Comparison of ENCODE assay signal across 14 cellular contexts in genomic region chr12:76422154-76422877, GRCh38.
DNase-seq lines count a peak whose midpoint lies in the region; ATAC-seq, FAIRE-seq and TF ChIP-seq lines count a peak whose summit lies in the region.
"Had no signal": no experiment of that assay in that cellular context is flagged by ENCODE, and none has a peak within 500 bp of the region (broad histone marks: within the 10 kb centered on the region; RNA-seq: fewer than 3 reads in every experiment).

No MANE protein-coding gene starts in this region.

- no peak overlapping the region for H3K27ac Mint-ChIP-seq in stimulated activated naive CD8-positive, alpha-beta T cell treated with anti-CD3 and anti-CD28 coated beads, Interleukin-15, amount 100 ng/mL, for 72 hours

- peaks cover 10% of the 10 kb centered on the region for H3K4me1 Mint-ChIP-seq in stimulated activated naive CD8-positive, alpha-beta T cell treated with anti-CD3 and anti-CD28 coated beads, Interleukin-15, amount 100 ng/mL, for 72 hours

- peak overlapping the region; percentile 57 to 72 (median 66) for H3K27ac ChIP-seq in esophagus squamous epithelium
- H3K27ac ChIP-seq: SJSA1 had no signal

- peak; percentile 23 for FAIRE-seq in GM12891 (lab: Jason Lieb, UNC)
- FAIRE-seq: endothelial cell of umbilical vein had no signal

- no peaks in the 10 kb centered on the region for H3K27me3 Mint-ChIP-seq in stimulated activated naive CD8-positive, alpha-beta T cell treated with anti-CD3 and anti-CD28 coated beads, Interleukin-15, amount 100 ng/mL, for 72 hours

- ATAC-seq in SK-N-SH treated with all-trans-retinoic acid at 6 μM for 48 hours (peak; percentile 65), HG03354 (IDR thresholded peaks at IDR 0.05; ENCODE audit: poor library complexity, severe bottlenecking, unreplicated experiment) (no peak)
- no peak for ATAC-seq in stimulated activated naive CD8-positive, alpha-beta T cell treated with anti-CD3 and anti-CD28 coated beads, Interleukin-15, amount 100 ng/mL, for 72 hours
- ATAC-seq: activated T-cell treated with anti-CD3 and anti-CD28 coated beads, Interleukin-2, amount 50 U/mL, for 4 hours had no signal

- no peaks in the 10 kb centered on the region for H3K27me3 ChIP-seq in esophagus squamous epithelium
- H3K27me3 ChIP-seq: SJSA1 had no signal

- TF ChIP-seq POLR2A in GM12891 (IDR thresholded peaks at IDR 0.05; ENCODE audit: low read depth, low read length) (no peak), esophagus squamous epithelium (IDR thresholded peaks at IDR 0.05) (no peak)

- H3K4me3 ChIP-seq in esophagus squamous epithelium = peak overlapping the region; percentile 9 to 53 (median 32)
- H3K4me3 ChIP-seq: SJSA1 had no signal

- H3K4me3 Mint-ChIP-seq in stimulated activated naive CD8-positive, alpha-beta T cell treated with anti-CD3 and anti-CD28 coated beads, Interleukin-15, amount 100 ng/mL, for 72 hours = no peak overlapping the region
- H3K4me3 Mint-ChIP-seq: activated T-cell treated with anti-CD3 and anti-CD28 coated beads, Interleukin-2, amount 50 U/mL, for 4 hours had no signal

- peaks cover 0 to 40% (median 10%) of the 10 kb centered on the region in 3 donors for H3K4me1 ChIP-seq in esophagus squamous epithelium
- H3K4me1 ChIP-seq: SJSA1 had no signal

- H3K9me3 ChIP-seq in esophagus squamous epithelium = peaks cover 0 to 19% (median 0%) of the 10 kb centered on the region in 3 donors

- intact Hi-C loops in esophagus squamous epithelium (cut with DNase I) = no loop called here

- peaks cover 0 to 3% (median 0%) of the 10 kb centered on the region in 3 donors for H3K36me3 ChIP-seq in esophagus squamous epithelium

- WGBS in esophagus squamous epithelium, 2 donors = 28 to 34% methylated on average over 6 of the region's 6 CpGs

- no peak for DNase-seq in GM12891 (ENCODE audit: insufficient read length, low spot score)
- DNase-seq in esophagus squamous epithelium (lab: John Stamatoyannopoulos, UW) = no peak
- DNase-seq in retina = peak; percentile 44
- DNase-seq in NOMO-1 treated with DMSO at 0.1 percent for 48 hours (lab: John Stamatoyannopoulos, UW; ENCODE audit: unreplicated experiment) = no peak
- no peak for DNase-seq in stimulated activated naive CD8-positive, alpha-beta T cell treated with anti-CD3 and anti-CD28 coated beads, Interleukin-15, amount 100 ng/mL, for 72 hours
- DNase-seq in NCI-H1436 (lab: John Stamatoyannopoulos, UW) = no peak
- DNase-seq: activated T-cell treated with anti-CD3 and anti-CD28 coated beads, Interleukin-2, amount 50 U/mL, for 4 hours; aorta; NCI-H1092; NCI-H69 had no signal

- H3K9me3 Mint-ChIP-seq in stimulated activated naive CD8-positive, alpha-beta T cell treated with anti-CD3 and anti-CD28 coated beads, Interleukin-15, amount 100 ng/mL, for 72 hours = peaks cover 4 to 12% of the 10 kb centered on the region in 2 donors

- TF ChIP-seq CTCF in esophagus squamous epithelium (IDR thresholded peaks at IDR 0.05) = no peak

TF ChIP-seq in GM12891, 5 proteins besides CTCF, POLR2A, EP300 and RAD21:
- TF ChIP-seq PAX5 (IDR thresholded peaks at IDR 0.05; ENCODE audit: insufficient read depth, low read length, severe bottlenecking) (no peak), TAF1 (IDR thresholded peaks at IDR 0.05; ENCODE audit: low read depth, low read length) (no peak), POU2F2 (IDR thresholded peaks at IDR 0.05; ENCODE audit: low read depth, low read length) (no peak), POLR2AphosphoS5 (IDR thresholded peaks at IDR 0.05; ENCODE audit: low read depth, low read length) (no peak), SPI1 (IDR thresholded peaks at IDR 0.05; ENCODE audit: low read depth, low read length) (no peak)

TF ChIP-seq in SK-N-SH treated with all-trans-retinoic acid at 6 μM for 48 hours, 23 proteins besides CTCF, POLR2A, EP300 and RAD21:
- 0 out of 2 replicates have a peak, but pooled peaks have one; percentile 6 for TF ChIP-seq ISL1 (CRISPR knock-in tag; IDR thresholded peaks at IDR 0.05)
- TF ChIP-seq ZNF8 (CRISPR knock-in tag; IDR thresholded peaks at IDR 0.05) = no peak
